1 cellular context compared by ENCODE assay signal in the genomic region with DNA sequence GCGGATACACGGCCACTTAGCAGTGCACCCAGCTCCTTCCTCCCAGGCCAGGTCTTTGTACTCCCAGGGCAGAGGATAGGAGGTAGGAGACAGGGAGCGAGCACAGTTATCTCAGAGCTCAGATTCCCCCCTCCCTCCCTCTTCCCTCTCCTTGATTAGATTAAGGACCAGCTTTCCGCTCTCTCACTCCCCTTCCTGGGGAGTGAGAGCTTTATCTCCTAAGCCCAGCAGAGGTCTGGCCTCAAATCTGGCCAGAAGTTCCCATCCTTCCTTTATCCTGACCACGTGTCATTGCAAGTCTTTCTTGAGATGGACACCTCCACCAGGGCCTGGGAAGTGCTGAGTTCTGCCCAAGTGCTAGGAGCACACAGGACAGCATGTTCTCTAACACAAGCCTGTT.
TF ChIP-seq lines count a peak whose summit lies in the region.

No MANE protein-coding gene starts in this region.

TF ChIP-seq in SK-N-SH, 30 proteins besides CTCF, POLR2A, EP300 and RAD21:
- TF ChIP-seq, protein P1, sequence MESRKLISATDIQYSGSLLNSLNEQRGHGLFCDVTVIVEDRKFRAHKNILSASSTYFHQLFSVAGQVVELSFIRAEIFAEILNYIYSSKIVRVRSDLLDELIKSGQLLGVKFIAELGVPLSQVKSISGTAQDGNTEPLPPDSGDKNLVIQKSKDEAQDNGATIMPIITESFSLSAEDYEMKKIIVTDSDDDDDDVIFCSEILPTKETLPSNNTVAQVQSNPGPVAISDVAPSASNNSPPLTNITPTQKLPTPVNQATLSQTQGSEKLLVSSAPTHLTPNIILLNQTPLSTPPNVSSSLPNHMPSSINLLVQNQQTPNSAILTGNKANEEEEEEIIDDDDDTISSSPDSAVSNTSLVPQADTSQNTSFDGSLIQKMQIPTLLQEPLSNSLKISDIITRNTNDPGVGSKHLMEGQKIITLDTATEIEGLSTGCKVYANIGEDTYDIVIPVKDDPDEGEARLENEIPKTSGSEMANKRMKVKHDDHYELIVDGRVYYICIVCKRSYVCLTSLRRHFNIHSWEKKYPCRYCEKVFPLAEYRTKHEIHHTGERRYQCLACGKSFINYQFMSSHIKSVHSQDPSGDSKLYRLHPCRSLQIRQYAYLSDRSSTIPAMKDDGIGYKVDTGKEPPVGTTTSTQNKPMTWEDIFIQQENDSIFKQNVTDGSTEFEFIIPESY (IDR thresholded peaks at IDR 0.05; ENCODE audit: borderline replicate concordance, low read depth) = no peak
- TF ChIP-seq TAF1 (IDR thresholded peaks at IDR 0.05; ENCODE audit: borderline replicate concordance, low read depth, low read length) (no peak), RFX5 (IDR thresholded peaks at IDR 0.05; ENCODE audit: low read length) (no peak), CHD2 (IDR thresholded peaks at IDR 0.05; ENCODE audit: low read length, partially characterized antibody) (peak; percentile 22)
